Comparison of ENCODE assay signal across 8 cellular contexts in the genomic region with DNA sequence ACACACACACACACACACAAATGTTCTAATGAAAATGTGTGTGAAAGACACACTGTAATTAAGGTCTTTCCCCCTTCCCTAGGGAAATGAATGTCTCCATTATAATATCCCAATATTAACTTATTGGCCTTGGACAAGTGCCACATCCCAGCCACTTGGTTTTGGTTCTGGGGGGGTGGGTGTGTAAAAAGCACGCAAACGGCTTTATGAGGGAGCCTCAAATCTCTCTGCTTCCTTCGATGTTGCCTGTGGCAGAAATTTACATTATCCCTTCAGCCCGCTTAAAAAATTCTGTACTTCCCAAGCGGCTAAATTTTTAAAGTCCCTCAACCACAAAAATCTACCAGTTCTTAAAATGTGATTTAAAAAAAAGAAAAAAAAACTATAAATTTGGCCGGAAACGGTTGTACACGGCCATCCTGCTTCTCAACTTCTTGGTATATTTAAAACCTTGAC. TPM values are rescaled to one million over a fixed set of nuclear protein-coding genes. Genes with fewer than 3 reads are reported as not detected.
DNase-seq lines count a peak whose midpoint lies in the region; ATAC-seq and TF ChIP-seq lines count a peak whose summit lies in the region.

No MANE protein-coding gene starts in this region.

- TF ChIP-seq CTCF in A673 (conservative IDR thresholded peaks at IDR 0.05; ENCODE audit: low read depth, low read length): no peak
- no peak for TF ChIP-seq CTCF in astrocyte of the cerebellum (IDR thresholded peaks at IDR 0.05; ENCODE audit: low read depth, low read length, missing control alignments)

- 0% methylated on average over 1 of the region's 8 CpGs; no CpG with 5 or more reads in 1 of the 2 experiments for WGBS in mesodermal cell (ENCODE audit: insufficient coverage in 2 of 2), 2 experiments

- no peaks in the 10 kb centered on the region for H3K36me3 ChIP-seq in A673 (ENCODE audit: insufficient read depth, low read length, poor library complexity, severe bottlenecking)
- H3K36me3 ChIP-seq in HUES6 (ENCODE audit: control insufficient read depth, insufficient read depth, low read length): no peaks in the 10 kb centered on the region
- no peaks in the 10 kb centered on the region for H3K36me3 ChIP-seq in mesodermal cell (ENCODE audit: control insufficient read depth, insufficient read depth, low read length)

- ATAC-seq in HG03342 (IDR thresholded peaks at IDR 0.05; ENCODE audit: unreplicated experiment) (no peak), GM21786 (IDR thresholded peaks at IDR 0.05; ENCODE audit: unreplicated experiment) (no peak), GM21381 (IDR thresholded peaks at IDR 0.05; ENCODE audit: unreplicated experiment) (no peak)

- H3K4me3 ChIP-seq in A673 (ENCODE audit: low read depth, low read length, poor library complexity, severe bottlenecking) (peak overlapping the region; percentile 47), HUES6 (ENCODE audit: low read depth, low read length) (peak overlapping the region; percentile 58), astrocyte of the cerebellum (ENCODE audit: low read depth, low read length) (peak overlapping the region; percentile 40), mesodermal cell (ENCODE audit: extremely low read depth, insufficient read depth, low read length, poor library complexity, severe bottlenecking) (peak overlapping the region; percentile 36)

- intact Hi-C loops in A673 (cut with micrococcal nuclease; ENCODE audit: unreplicated experiment): no loop called here

- H3K27ac ChIP-seq in A673 (ENCODE audit: low read depth, low read length, poor library complexity, severe bottlenecking): peak overlapping the region; percentile 68
- no peak overlapping the region for H3K27ac ChIP-seq in HUES6 (ENCODE audit: low read depth, low read length)
- H3K27ac ChIP-seq in mesodermal cell (ENCODE audit: low read depth, low read length, severe bottlenecking): peak overlapping the region; percentile 67

- TSS peak; percentile 88 for BruUV-seq in A673 (replicated peaks; lab: Mats Ljungman, UMichigan)

- CTCF ChIA-PET in A673 (lab: Charles Lee): no interaction called here

- in situ Hi-C loops in astrocyte of the cerebellum (cut with HindIII; ENCODE audit: low sequenced_read_pairs): loop anchor here (10.0 kb wide), 1 partner anchor 85 kb away; a partner anchor contains a TSS

- H3K27me3 ChIP-seq in A673 (replicated peaks; ENCODE audit: insufficient read depth, low read depth, low read length, poor library complexity) (no peaks in the 10 kb centered on the region), HUES6 (ENCODE audit: control insufficient read depth, insufficient read depth, low read length) (no peaks in the 10 kb centered on the region)

- no peak for DNase-seq in A673 (ENCODE audit: low spot score)
- DNase-seq in astrocyte of the cerebellum (ENCODE audit: low read depth): no peak
- DNase-seq in COLO829 (ENCODE audit: low spot score): no peak

- H3K4me1 ChIP-seq in A673 (ENCODE audit: insufficient read depth, low read length, poor library complexity, severe bottlenecking) (peaks cover 30% of the 10 kb centered on the region), HUES6 (ENCODE audit: control insufficient read depth, insufficient read depth, low read length) (peaks cover 15% of the 10 kb centered on the region), mesodermal cell (ENCODE audit: control insufficient read depth, insufficient read depth, low read length, poor library complexity, severe bottlenecking) (peaks cover 6% of the 10 kb centered on the region)

- POLR2A ChIA-PET in A673 (lab: Charles Lee; ENCODE audit: low non-redundant PET): no interaction called here

- H3K9ac ChIP-seq in HUES6 (ENCODE audit: low read length): no peak overlapping the region

- H3K9me3 ChIP-seq in A673 (ENCODE audit: low read depth, low read length, poor library complexity, severe bottlenecking): no peaks in the 10 kb centered on the region
- H3K9me3 ChIP-seq in HUES6 (ENCODE audit: control insufficient read depth, insufficient read depth, low read depth, low read length): no peaks in the 10 kb centered on the region
- H3K9me3 ChIP-seq in mesodermal cell (ENCODE audit: control insufficient read depth, low read length): no peaks in the 10 kb centered on the region

RNA-seq across cellular contexts. Expression of a gene that starts 0.4 kb away (rescaled TPM):
- total RNA-seq in A673 (2021): 9.9 and 10.8 TPM in 2 replicates
- 10.8 TPM for polyA plus RNA-seq in mesodermal cell (2013, experiment 1 of 2)
- 11.3 TPM for polyA plus RNA-seq in mesodermal cell (2013, experiment 2 of 2)

RNA-seq across cellular contexts. Expression of a gene that starts 25.2 kb away (rescaled TPM):
- total RNA-seq in A673 (2021): 491 and 500 TPM in 2 replicates
- 205 TPM for polyA plus RNA-seq in mesodermal cell (2013, experiment 1 of 2)
- polyA plus RNA-seq in mesodermal cell (2013, experiment 2 of 2): 202 TPM

RNA-seq across cellular contexts. Expression of a gene that starts 27.2 kb away (rescaled TPM):
- total RNA-seq in A673 (2021): 37.6 and 43.6 TPM in 2 replicates
- 28.9 TPM for polyA plus RNA-seq in mesodermal cell (2013, experiment 1 of 2)
- polyA plus RNA-seq in mesodermal cell (2013, experiment 2 of 2): 32.1 TPM

RNA-seq across cellular contexts. Expression of a gene that starts 32.5 kb away (rescaled TPM):
- not detected in 2 replicates for total RNA-seq in A673 (2021)
- polyA plus RNA-seq in mesodermal cell (2013, experiment 1 of 2): not detected
- not detected for polyA plus RNA-seq in mesodermal cell (2013, experiment 2 of 2)

RNA-seq across cellular contexts. Expression of a gene that starts 47.8 kb away (rescaled TPM):
- 44.8 and 47.0 TPM in 2 replicates for total RNA-seq in A673 (2021)
- 25.6 TPM for polyA plus RNA-seq in mesodermal cell (2013, experiment 1 of 2)
- 20.5 TPM for polyA plus RNA-seq in mesodermal cell (2013, experiment 2 of 2)
